ENCODE assay signal across 11 cellular contexts in the genomic region with DNA sequence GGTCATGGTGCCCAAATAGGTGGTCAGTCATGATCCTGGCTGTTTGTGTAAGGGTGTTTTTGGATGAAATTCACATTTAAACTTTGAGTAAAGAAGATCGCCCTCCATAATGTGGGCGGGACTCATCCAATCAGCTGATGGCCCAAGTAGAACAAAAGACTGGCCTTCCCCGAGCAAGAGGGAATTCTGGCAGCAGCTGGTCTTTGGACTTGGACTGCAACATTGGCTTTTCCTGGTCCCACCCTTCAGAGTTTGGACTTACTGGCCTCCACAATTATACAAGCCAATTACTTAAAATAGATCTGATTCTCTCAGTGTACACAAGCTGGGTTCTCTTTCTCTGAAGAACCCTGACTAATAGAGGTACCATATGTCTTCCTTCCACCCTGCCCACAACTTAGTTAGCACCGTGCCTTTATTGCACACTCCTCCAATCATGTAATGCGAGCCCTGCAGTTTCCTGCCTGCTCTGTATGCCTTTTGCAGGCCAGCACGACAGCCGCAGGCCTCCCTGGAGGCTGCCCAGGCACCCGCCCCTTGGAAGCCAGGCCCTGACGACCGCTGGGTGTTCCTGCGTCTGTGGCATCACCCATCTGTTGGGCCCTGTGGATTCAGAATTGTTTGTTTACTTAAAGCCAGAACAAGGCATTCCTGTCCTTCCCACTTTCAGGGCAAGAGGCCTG. TPM values are rescaled to one million over a fixed set of nuclear protein-coding genes. Genes with fewer than 3 reads are reported as not detected.
DNase-seq lines count a peak whose midpoint lies in the region; ATAC-seq and TF ChIP-seq lines count a peak whose summit lies in the region.
"Had no signal": no experiment of that assay in that cellular context is flagged by ENCODE, and none has a peak within 500 bp of the region (broad histone marks: within the 10 kb centered on the region; RNA-seq: fewer than 3 reads in every experiment).

No MANE protein-coding gene starts in this region.

- CTCF ChIA-PET in A673 (lab: Charles Lee) = no interaction called here

- intact Hi-C loops in left cardiac atrium (cut with DNase I) = no loop called here
- intact Hi-C loops in A673 (cut with micrococcal nuclease; ENCODE audit: unreplicated experiment) = no loop called here

- H3K36me3 Mint-ChIP-seq in T-helper 17 cell (ENCODE audit: low read depth) = peaks cover 4% of the 10 kb centered on the region
- H3K36me3 Mint-ChIP-seq: stimulated activated effector memory CD8-positive, alpha-beta T cell treated with anti-CD3 and anti-CD28 coated beads, Interleukin-12 subunit alpha, Interleukin-12 subunit beta, amount 100 ng/mL, for 72 hours had no signal

- H3K27me3 Mint-ChIP-seq in T-helper 17 cell = no peaks in the 10 kb centered on the region

- H3K36me3 ChIP-seq in rectal smooth muscle tissue (ENCODE audit: control insufficient read depth, insufficient read depth, low read length) (no peaks in the 10 kb centered on the region), A673 (ENCODE audit: insufficient read depth, low read length, poor library complexity, severe bottlenecking) (no peaks in the 10 kb centered on the region)

- DNase-seq in DMS153 (lab: John Stamatoyannopoulos, UW) = peak; percentile 84
- peak; percentile 78 for DNase-seq in left cardiac atrium
- no peak for DNase-seq in A673 (ENCODE audit: low spot score)
- DNase-seq in T-helper 17 cell = no peak
- DNase-seq: kidney glomerular epithelial cell, NCI-H526 treated with DMSO at 0.1 percent for 48 hours had no signal

- H3K27me3 ChIP-seq in rectal smooth muscle tissue (ENCODE audit: control insufficient read depth, insufficient read depth, low read length) (no peaks in the 10 kb centered on the region), A673 (replicated peaks; ENCODE audit: insufficient read depth, low read depth, low read length, poor library complexity) (no peaks in the 10 kb centered on the region)

- no peaks in the 10 kb centered on the region for H3K4me1 Mint-ChIP-seq in T-helper 17 cell
- H3K4me1 Mint-ChIP-seq: stimulated activated effector memory CD8-positive, alpha-beta T cell treated with anti-CD3 and anti-CD28 coated beads, Interleukin-12 subunit alpha, Interleukin-12 subunit beta, amount 100 ng/mL, for 72 hours had no signal

- TF ChIP-seq CTCF in A673 (conservative IDR thresholded peaks at IDR 0.05; ENCODE audit: low read depth, low read length) = no peak

- no peak overlapping the region for H3K27ac Mint-ChIP-seq in T-helper 17 cell
- H3K27ac Mint-ChIP-seq: stimulated activated effector memory CD8-positive, alpha-beta T cell treated with anti-CD3 and anti-CD28 coated beads, Interleukin-12 subunit alpha, Interleukin-12 subunit beta, amount 100 ng/mL, for 72 hours had no signal

- H3K27ac ChIP-seq in angular gyrus (ENCODE audit: low read depth, low read length) = peak overlapping the region; percentile 81
- peak overlapping the region; percentile 77 for H3K27ac ChIP-seq in rectal smooth muscle tissue (ENCODE audit: low read depth, low read length)
- no peak overlapping the region for H3K27ac ChIP-seq in A673 (ENCODE audit: low read depth, low read length, poor library complexity, severe bottlenecking)

- POLR2A ChIA-PET in A673 (lab: Charles Lee; ENCODE audit: low non-redundant PET) = no interaction called here

- H3K9ac ChIP-seq in rectal smooth muscle tissue (ENCODE audit: low read length) = no peak overlapping the region

- H3K4me1 ChIP-seq in rectal smooth muscle tissue (ENCODE audit: control insufficient read depth, insufficient read depth, low read length) (peaks cover 33% of the 10 kb centered on the region), A673 (ENCODE audit: insufficient read depth, low read length, poor library complexity, severe bottlenecking) (no peaks in the 10 kb centered on the region)

- H3K4me3 ChIP-seq in rectal smooth muscle tissue (ENCODE audit: low read length) = peak overlapping the region; percentile 10
- no peak overlapping the region for H3K4me3 ChIP-seq in A673 (ENCODE audit: low read depth, low read length, poor library complexity, severe bottlenecking)

- no peak overlapping the region for H3K4me3 Mint-ChIP-seq in T-helper 17 cell
- H3K4me3 Mint-ChIP-seq: stimulated activated effector memory CD8-positive, alpha-beta T cell treated with anti-CD3 and anti-CD28 coated beads, Interleukin-12 subunit alpha, Interleukin-12 subunit beta, amount 100 ng/mL, for 72 hours had no signal

- no TSS peak for BruUV-seq in A673 (replicated peaks; lab: Mats Ljungman, UMichigan)

- peak; percentile 64 to 75 for ATAC-seq in left cardiac atrium
- ATAC-seq in GM18867 (IDR thresholded peaks at IDR 0.05; ENCODE audit: unreplicated experiment) = no peak
- ATAC-seq in HG03439 (IDR thresholded peaks at IDR 0.05; ENCODE audit: unreplicated experiment) = no peak
- ATAC-seq in T-helper 17 cell = no peak
- ATAC-seq: stimulated activated effector memory CD8-positive, alpha-beta T cell treated with anti-CD3 and anti-CD28 coated beads, Interleukin-12 subunit alpha, Interleukin-12 subunit beta, amount 100 ng/mL, for 72 hours had no signal

- H3K9me3 ChIP-seq in A673 (ENCODE audit: low read depth, low read length, poor library complexity, severe bottlenecking) = no peaks in the 10 kb centered on the region
- H3K9me3 ChIP-seq in T-helper 17 cell (ENCODE audit: control insufficient read depth, low read length, poor library complexity, severe bottlenecking) = no peaks in the 10 kb centered on the region

RNA-seq across cellular contexts. Expression of gene INMT, which starts 1.2 kb away (rescaled TPM):
- 10 to 100 TPM; 47.7 to 94.5 TPM for total RNA-seq in left cardiac atrium
- total RNA-seq in A673 (2021) = 0.11 and 0.17 TPM in 2 replicates
- 1 to 10 TPM in 1 of 2 donors, under 1 TPM in 1; 0.65 to 1.2 TPM for total RNA-seq in T-helper 17 cell

RNA-seq across cellular contexts. Expression of gene MINDY4, which starts 20.5 kb away (rescaled TPM):
- 1 to 10 TPM; 3.9 to 5.1 TPM for total RNA-seq in left cardiac atrium
- 3.8 and 4.0 TPM in 2 replicates for total RNA-seq in A673 (2021)
- 1 to 10 TPM; 1.6 to 1.8 TPM for total RNA-seq in T-helper 17 cell

Comparison
In these comparisons a context has a peak if more than half of its experiments do, and no peak if none do; other contexts are left out.
1. DNase-seq: peak in DMS153 (single experiment) and left cardiac atrium (single experiment); none in A673 (single experiment) and T-helper 17 cell (0 of 3).
2. ATAC-seq: peak in left cardiac atrium (2 of 2); none in GM18867 (single experiment), HG03439 (single experiment) and T-helper 17 cell (single experiment).
3. RNA of gene INMT, which starts 1.2 kb away (total RNA-seq): 47.7 to 94.5 TPM in left cardiac atrium; 0.65 to 1.2 TPM in T-helper 17 cell and 0.11 to 0.17 TPM in A673; every median in the first group is over 10 times any median in the second.